Comparison of ENCODE assay signal across 8 cellular contexts in the genomic region with DNA sequence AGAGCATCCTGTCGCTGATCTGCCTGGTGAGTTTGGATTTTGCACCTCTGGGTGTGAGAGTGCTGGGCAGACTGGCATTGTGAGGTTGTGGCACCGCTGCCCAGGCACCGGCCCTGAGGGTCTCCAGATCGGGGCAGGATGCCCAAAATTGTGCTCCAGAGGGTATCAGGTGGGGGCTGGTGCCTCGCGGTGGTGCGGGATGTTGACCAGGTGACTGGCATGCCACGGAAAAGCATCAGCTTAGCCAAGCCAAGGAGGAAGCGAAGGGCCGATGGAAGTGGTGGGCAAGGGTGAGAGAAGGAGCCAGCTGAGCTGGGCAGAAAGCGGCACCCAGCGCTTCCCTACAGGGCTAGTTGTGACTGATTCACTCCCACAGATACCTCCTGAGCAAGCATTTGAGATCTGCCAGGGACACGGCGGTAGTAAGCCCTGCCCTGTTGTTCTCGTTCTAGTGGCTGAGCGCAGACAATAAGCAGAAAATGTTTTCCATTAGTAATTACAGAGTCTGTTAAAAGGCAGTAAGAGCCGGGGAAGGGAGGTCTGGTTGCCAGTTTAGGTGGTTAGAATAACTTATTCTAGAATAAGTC. TPM values are rescaled to one million over a fixed set of nuclear protein-coding genes. Genes with fewer than 3 reads are reported as not detected.
DNase-seq lines count a peak whose midpoint lies in the region; ATAC-seq and TF ChIP-seq lines count a peak whose summit lies in the region.

No MANE protein-coding gene starts in this region.

- no peak for TF ChIP-seq EP300 in transverse colon (IDR thresholded peaks at IDR 0.05; ENCODE audit: low read depth)

- no peak overlapping the region for H3K9ac ChIP-seq in iPS-20b (ENCODE audit: low read depth, low read length)

- H3K9me3 ChIP-seq in iPS-20b (ENCODE audit: insufficient read depth, low read depth, low read length) (no peaks in the 10 kb centered on the region), transverse colon (no peaks in the 10 kb centered on the region)

- H3K36me3 ChIP-seq in iPS-20b (ENCODE audit: insufficient read depth, low read depth, low read length) = no peaks in the 10 kb centered on the region
- H3K36me3 ChIP-seq in transverse colon = no peaks in the 10 kb centered on the region

- H3K27me3 ChIP-seq in iPS-20b (ENCODE audit: insufficient read depth, low read length) (peaks cover 30% of the 10 kb centered on the region), transverse colon (peaks cover 5% of the 10 kb centered on the region)

- no peaks in the 10 kb centered on the region for H3K9me3 Mint-ChIP-seq in activated CD4-positive, alpha-beta memory T cell treated with anti-CD3 and anti-CD28 coated beads for 36 hours

- TF ChIP-seq CTCF in transverse colon (IDR thresholded peaks at IDR 0.05) = no peak

- 71% methylated on average over 16 of the region's 17 CpGs; no CpG with 5 or more reads in 1 of the 2 donors for WGBS in transverse colon (ENCODE audit: low coverage in 1 of 2), 2 donors

- H3K4me3 Mint-ChIP-seq in activated CD4-positive, alpha-beta memory T cell treated with anti-CD3 and anti-CD28 coated beads for 36 hours = peak overlapping the region; percentile 60

- in situ Hi-C loops in transverse colon (cut with MboI; ENCODE audit: low pct_ligation_motif_present in 1 of 4, low pct_unique_long_range_greater_than_20kb in 1 of 4, low sequenced_read_pairs in 3 of 4) = no loop called here

- POLR2A ChIA-PET in activated CD4-positive, alpha-beta memory T cell treated with anti-CD3 and anti-CD28 coated beads for 36 hours (lab: Charles Lee) = no interaction called here

- H3K36me3 Mint-ChIP-seq in activated CD4-positive, alpha-beta memory T cell treated with anti-CD3 and anti-CD28 coated beads for 36 hours = no peaks in the 10 kb centered on the region

- intact Hi-C loops in cardiac septum (cut with DNase I) (no loop called here), left cardiac atrium (cut with DNase I) (no loop called here), transverse colon (cut with DNase I; ENCODE audit: low total_unique reads) (no loop called here)
- intact Hi-C loops in activated CD4-positive, alpha-beta memory T cell treated with anti-CD3 and anti-CD28 coated beads for 36 hours (cut with micrococcal nuclease) = no loop called here

- H3K4me1 ChIP-seq in iPS-20b (ENCODE audit: insufficient read depth, low read length) (no peaks in the 10 kb centered on the region), transverse colon (peaks cover 0 to 7% (median 3%) of the 10 kb centered on the region in 4 donors)

- H3K27me3 Mint-ChIP-seq in activated CD4-positive, alpha-beta memory T cell treated with anti-CD3 and anti-CD28 coated beads for 36 hours = no peaks in the 10 kb centered on the region

- peak; percentile 51 for DNase-seq in cardiac septum (ENCODE audit: low spot score)
- DNase-seq in left cardiac atrium = no peak
- DNase-seq in activated CD4-positive, alpha-beta memory T cell treated with anti-CD3 and anti-CD28 coated beads for 36 hours = peak; percentile 9
- no peak for DNase-seq in transverse colon
- DNase-seq in SIG-M5 treated with dmso at 0.1 percent for 504 hours (lab: John Stamatoyannopoulos, UW; ENCODE audit: unreplicated experiment) = no peak
- DNase-seq in hepatic stellate cell (ENCODE audit: low spot score) = no peak

- H3K4me3 ChIP-seq in iPS-20b (ENCODE audit: low read length) (peak overlapping the region; percentile 40; the same call in 1 of the 2 replicates), transverse colon (peak overlapping the region; percentile 13 to 56 (median 32))

- no peak overlapping the region for H3K27ac ChIP-seq in iPS-20b (ENCODE audit: low read length)
- no peak overlapping the region for H3K27ac ChIP-seq in transverse colon

- TF ChIP-seq POLR2A in transverse colon (IDR thresholded peaks at IDR 0.05) = no peak
- no peak for TF ChIP-seq POLR2A in GM18505 (IDR thresholded peaks at IDR 0.05; ENCODE audit: borderline replicate concordance, extremely low read depth, insufficient read depth, insufficient read length)

- H3K4me1 Mint-ChIP-seq in activated CD4-positive, alpha-beta memory T cell treated with anti-CD3 and anti-CD28 coated beads for 36 hours (ENCODE audit: low read depth) = peaks cover 7% of the 10 kb centered on the region

- ATAC-seq in left cardiac atrium (no peak), GM18505 (IDR thresholded peaks at IDR 0.05; ENCODE audit: unreplicated experiment) (no peak)

- no peak overlapping the region for H3K27ac Mint-ChIP-seq in activated CD4-positive, alpha-beta memory T cell treated with anti-CD3 and anti-CD28 coated beads for 36 hours

- CTCF ChIA-PET in activated CD4-positive, alpha-beta memory T cell treated with anti-CD3 and anti-CD28 coated beads for 36 hours (lab: Charles Lee) = no interaction called here

RNA-seq across cellular contexts. Expression of gene ZFP92, which starts 0.8 kb away (rescaled TPM):
- total RNA-seq in cardiac septum = 0.40 TPM
- total RNA-seq in left cardiac atrium = 1 to 10 TPM in 1 of 2 donors, under 1 TPM in 1; 0.85 to 2.0 TPM
- total RNA-seq in activated CD4-positive, alpha-beta memory T cell treated with anti-CD3 and anti-CD28 coated beads for 36 hours = 1 to 10 TPM; 1.5 to 1.6 TPM
- total RNA-seq in transverse colon = 1 to 10 TPM in 2 of 4 donors, under 1 TPM in 2; 0.27 to 3.0 (median 1.3) TPM

RNA-seq across cellular contexts. Expression of gene PNMA6E, which starts 10.9 kb away (rescaled TPM):
- total RNA-seq in cardiac septum = not detected
- total RNA-seq in left cardiac atrium = not detected
- not detected for total RNA-seq in activated CD4-positive, alpha-beta memory T cell treated with anti-CD3 and anti-CD28 coated beads for 36 hours
- not detected for total RNA-seq in transverse colon

RNA-seq across cellular contexts. Expression of gene TREX2, which starts 33.8 kb away (rescaled TPM):
- 0.19 TPM for total RNA-seq in cardiac septum
- under 1 TPM in 1 of 2 donors, not detected in 1; 0.39 TPM for total RNA-seq in left cardiac atrium
- 1 to 10 TPM in 1 of 2 experiments, under 1 TPM in 1; 0.74 to 1.1 TPM for total RNA-seq in activated CD4-positive, alpha-beta memory T cell treated with anti-CD3 and anti-CD28 coated beads for 36 hours
- 1 to 10 TPM in 2 of 4 donors, under 1 TPM in 1, not detected in 1; 0.55 to 2.0 (median 1.4) TPM for total RNA-seq in transverse colon

RNA-seq across cellular contexts. Expression of gene HAUS7, which starts 58.3 kb away (rescaled TPM):
- total RNA-seq in cardiac septum (13.4 TPM), left cardiac atrium (10 to 100 TPM; 15.8 to 22.2 TPM), transverse colon (10 to 100 TPM in 3 of 4 donors, 1 to 10 TPM in 1; 7.0 to 34.8 (median 12.4) TPM)
- 10 to 100 TPM; 59.1 to 62.3 TPM for total RNA-seq in activated CD4-positive, alpha-beta memory T cell treated with anti-CD3 and anti-CD28 coated beads for 36 hours

Comparison
In these comparisons a context has a peak if more than half of its experiments do, and no peak if none do; other contexts are left out.
1. DNase-seq: peak in cardiac septum (single experiment) and activated CD4-positive, alpha-beta memory T cell treated with anti-CD3 and anti-CD28 coated beads for 36 hours (single experiment); none in left cardiac atrium (single experiment), transverse colon (single experiment), SIG-M5 treated with dmso at 0.1 percent for 504 hours (single experiment) and hepatic stellate cell (single experiment).